Comparison of ENCODE assay signal across 28 cellular contexts in the genomic region with DNA sequence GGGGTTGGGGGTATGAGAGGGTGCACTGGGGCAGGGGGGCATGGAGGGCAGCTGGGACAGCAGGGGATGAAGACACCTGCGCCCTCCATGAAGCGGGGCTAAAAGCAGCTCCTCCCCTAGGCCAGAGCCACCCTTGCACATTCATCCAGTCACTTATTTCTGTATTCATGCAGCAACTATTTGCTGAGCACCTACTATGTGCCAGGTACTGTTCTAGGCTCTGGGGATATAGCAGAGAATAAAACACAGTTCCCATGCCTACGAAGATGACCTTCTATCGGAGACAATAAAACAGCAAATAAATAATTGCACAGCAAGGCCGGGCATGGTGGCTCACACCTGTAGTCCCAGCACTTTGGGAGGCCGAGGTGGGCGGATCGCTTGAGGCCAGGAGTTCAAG. TPM values are rescaled to one million over a fixed set of nuclear protein-coding genes. Genes with fewer than 3 reads are reported as not detected.
"Had no signal": no experiment of that assay in that cellular context is flagged by ENCODE, and none has a peak within 500 bp of the region (broad histone marks: within the 10 kb centered on the region; RNA-seq: fewer than 3 reads in every experiment).

No MANE protein-coding gene starts in this region.

- H3K4me3 ChIP-seq: ovary, prostate gland, sigmoid colon, stomach, suprapubic skin, transverse colon, vagina had no signal

- H3K4me1 ChIP-seq: prostate gland had no signal

- H3K27ac ChIP-seq: ovary, prostate gland had no signal

- FAIRE-seq: bronchial epithelial cell, endometrium, frontal cortex, small intestine had no signal

- H3K27me3 ChIP-seq: ovary, sigmoid colon, stomach, suprapubic skin, transverse colon, vagina had no signal

- ATAC-seq: activated CD8-positive, alpha-beta memory T cell treated with anti-CD3 and anti-CD28 coated beads, Interleukin-2, amount 10 ng/mL, durations not matched to agents 7 days and 5 days; left lobe of liver; stimulated activated memory B cell treated with anti-CD40 and anti-IgM and Interleukin-4, amounts not matched to agents 10 μg/mL and 1 μg/mL and 100 μg/mL, for 72 hours had no signal

- H3K36me3 ChIP-seq: ovary, prostate gland, sigmoid colon, suprapubic skin, transverse colon, vagina had no signal

- DNase-seq: activated B cell treated with CpG ODN at 0.5 μM for 24 hours; activated CD4-positive, alpha-beta T cell treated with anti-CD3 and anti-CD28 coated beads, Interleukin-2, amount 50 U/mL, for 1 hour; activated CD8-positive, alpha-beta memory T cell treated with anti-CD3 and anti-CD28 coated beads, Interleukin-2, amount 10 ng/mL, durations not matched to agents 7 days and 5 days; activated CD8-positive, alpha-beta T cell treated with anti-CD3 and anti-CD28 coated beads, Interleukin-2, amount 10 ng/mL, durations not matched to agents 7 days and 5 days; activated T-cell treated with anti-CD3 and anti-CD28 coated beads, Interleukin-2, amount 50 U/mL, for 48 hours; dermis blood vessel endothelial cell; effector CD8-positive, alpha-beta T cell; kidney glomerular epithelial cell; naive B cell; nephron progenitor cell; ovary; retina; sigmoid colon; small intestine; stimulated activated CD4-positive, alpha-beta T cell treated with anti-CD3 and anti-CD28 coated beads, Interleukin-4, amount 100 ng/mL, for 4 hours; stimulated activated CD8-positive, alpha-beta memory T cell treated with anti-CD3 and anti-CD28 coated beads, Interleukin-4, amount 100 ng/mL, for 48 hours; stomach; T-helper 1 cell had no signal

- H3K9me3 ChIP-seq: ovary, prostate gland, sigmoid colon, stomach, suprapubic skin, transverse colon, vagina had no signal

RNA-seq across cellular contexts. Expression of gene ALDH3B1, which starts 5.3 kb away (rescaled TPM):
- total RNA-seq: activated CD8-positive, alpha-beta memory T cell treated with anti-CD3 and anti-CD28 coated beads, Interleukin-2, amount 10 ng/mL, durations not matched to agents 7 days and 5 days; activated CD8-positive, alpha-beta T cell treated with anti-CD3 and anti-CD28 coated beads, Interleukin-2, amount 10 ng/mL, durations not matched to agents 7 days and 5 days; activated T-helper 2 cell treated with anti-CD3 and anti-CD28 coated beads, Interferon-gamma antibody, Interleukin-2, Interleukin-4, amounts not matched to agents 10 μg/mL and 5 μg/mL and 100 μg/mL, durations not matched to agents 14 hours and 24 hours and 36 hours had no signal
